ENCODE assay signal across 8 cellular contexts in the genomic region with DNA sequence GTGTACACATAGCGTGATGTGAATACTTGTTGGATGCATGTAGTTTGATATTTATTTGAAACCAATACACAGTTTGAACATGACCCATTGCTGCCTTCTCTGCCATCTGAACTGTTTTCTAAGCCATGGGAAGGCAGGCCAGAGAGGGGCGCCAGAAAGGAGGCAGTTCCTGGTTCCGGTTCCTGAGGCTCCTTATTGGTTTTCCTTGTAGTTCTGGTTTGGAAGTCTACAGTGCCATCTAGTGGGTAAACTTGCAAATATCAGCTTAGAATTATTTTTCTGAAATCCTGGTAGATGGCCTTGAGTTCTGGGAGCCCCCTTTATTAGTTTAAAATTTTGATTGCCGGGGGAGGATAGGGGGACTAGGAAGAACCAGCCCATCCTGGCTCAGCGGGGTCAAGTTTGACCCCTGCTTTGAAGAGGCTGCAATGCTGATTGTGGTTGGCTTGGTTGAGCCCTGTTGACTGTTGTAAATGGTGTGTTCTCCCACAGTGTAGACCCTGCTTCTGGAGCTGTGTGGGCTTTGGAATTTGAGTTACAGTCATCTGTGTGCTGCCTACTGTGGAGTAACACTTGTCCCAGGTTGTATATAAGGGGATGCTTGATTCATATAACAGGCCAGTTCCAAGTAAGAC. TPM values are rescaled to one million over a fixed set of nuclear protein-coding genes. Genes with fewer than 3 reads are reported as not detected.
DNase-seq lines count a peak whose midpoint lies in the region; ATAC-seq and TF ChIP-seq lines count a peak whose summit lies in the region.

No MANE protein-coding gene starts in this region.

- no peaks in the 10 kb centered on the region for H3K9me3 ChIP-seq in NT2/D1 (ENCODE audit: insufficient read depth, low read length)
- no peaks in the 10 kb centered on the region for H3K9me3 ChIP-seq in osteoblast (ENCODE audit: low read depth, low read length)

- TF ChIP-seq CTCF in osteoblast (IDR thresholded peaks at IDR 0.05; ENCODE audit: extremely low read depth, low read depth, low read length): peak; percentile 78

- H3K4me3 ChIP-seq in NT2/D1 (ENCODE audit: insufficient read length, low read depth): no peak overlapping the region
- no peak overlapping the region for H3K4me3 ChIP-seq in osteoblast (ENCODE audit: insufficient read depth, low read length)

- H3K9ac ChIP-seq in NT2/D1 (ENCODE audit: insufficient read length, low read depth): no peak overlapping the region

- H3K27me3 Mint-ChIP-seq in activated naive CD4-positive, alpha-beta T cell treated with anti-CD3 and anti-CD28 coated beads, Interleukin-2, amount 10 ng/mL, durations not matched to agents 7 days and 5 days: no peaks in the 10 kb centered on the region

- peaks cover 32% of the 10 kb centered on the region for H3K4me1 Mint-ChIP-seq in activated naive CD4-positive, alpha-beta T cell treated with anti-CD3 and anti-CD28 coated beads, Interleukin-2, amount 10 ng/mL, durations not matched to agents 7 days and 5 days

- H3K4me1 ChIP-seq in NT2/D1 (ENCODE audit: insufficient read depth, insufficient read length) (peaks cover 2% of the 10 kb centered on the region), osteoblast (ENCODE audit: insufficient read depth, low read length) (peaks cover 42% of the 10 kb centered on the region)

- DNase-seq in DMS153 treated with DMSO at 0.1 percent for 48 hours (lab: John Stamatoyannopoulos, UW; ENCODE audit: unreplicated experiment) (peak; percentile 73), HuH-7.5 (ENCODE audit: low spot score) (peak; percentile 13), NT2/D1 (ENCODE audit: low read depth, low spot score) (peak; percentile 76), globus pallidus (ENCODE audit: low spot score) (peak; percentile 72), osteoblast (ENCODE audit: insufficient read length, low spot score, missing footprints) (peak; percentile 85)
- peak; percentile 53 for DNase-seq in activated naive CD4-positive, alpha-beta T cell treated with anti-CD3 and anti-CD28 coated beads, Interleukin-2, amount 10 ng/mL, durations not matched to agents 7 days and 5 days

- H4K20me1 ChIP-seq in osteoblast (ENCODE audit: insufficient read depth, low read length): no peaks in the 10 kb centered on the region

- no peak overlapping the region for H3K4me3 Mint-ChIP-seq in activated naive CD4-positive, alpha-beta T cell treated with anti-CD3 and anti-CD28 coated beads, Interleukin-2, amount 10 ng/mL, durations not matched to agents 7 days and 5 days

- no peaks in the 10 kb centered on the region for H3K36me3 ChIP-seq in NT2/D1 (ENCODE audit: insufficient read depth, insufficient read length, low read length)
- H3K36me3 ChIP-seq in osteoblast (ENCODE audit: insufficient read depth, low read length): peaks cover 13% of the 10 kb centered on the region

- H2AFZ ChIP-seq in osteoblast (ENCODE audit: low read length): peak overlapping the region; percentile 67

- H3K4me2 ChIP-seq in osteoblast (ENCODE audit: insufficient read depth, low read length): peak overlapping the region; percentile 20

- no peaks in the 10 kb centered on the region for H3K27me3 ChIP-seq in NT2/D1 (ENCODE audit: insufficient read depth, insufficient read length)
- H3K27me3 ChIP-seq in osteoblast (ENCODE audit: insufficient read depth, low read length): no peaks in the 10 kb centered on the region

- H3K27ac Mint-ChIP-seq in activated naive CD4-positive, alpha-beta T cell treated with anti-CD3 and anti-CD28 coated beads, Interleukin-2, amount 10 ng/mL, durations not matched to agents 7 days and 5 days: no peak overlapping the region

- no peaks in the 10 kb centered on the region for H3K9me3 Mint-ChIP-seq in activated naive CD4-positive, alpha-beta T cell treated with anti-CD3 and anti-CD28 coated beads, Interleukin-2, amount 10 ng/mL, durations not matched to agents 7 days and 5 days

- CTCF ChIA-PET in activated naive CD4-positive, alpha-beta T cell treated with anti-CD3 and anti-CD28 coated beads, Interleukin-2, amount 10 ng/mL, durations not matched to agents 7 days and 5 days (lab: Charles Lee): interaction anchor here (0.8 to 9.7 kb wide), 32 partner anchors 9 to 376 kb away, joined by 3 to 232 read pairs (median 4); no protein-coding TSS in a partner anchor

- H3K79me2 ChIP-seq in osteoblast (ENCODE audit: insufficient read depth, low read length): peaks cover 51% of the 10 kb centered on the region

- ATAC-seq in GM21786 (IDR thresholded peaks at IDR 0.05; ENCODE audit: unreplicated experiment): no peak
- no peak for ATAC-seq in HG03135 (IDR thresholded peaks at IDR 0.05; ENCODE audit: unreplicated experiment)

- H3K27ac ChIP-seq in osteoblast (ENCODE audit: low read depth, low read length): peak overlapping the region; percentile 34

- H3K36me3 Mint-ChIP-seq in activated naive CD4-positive, alpha-beta T cell treated with anti-CD3 and anti-CD28 coated beads, Interleukin-2, amount 10 ng/mL, durations not matched to agents 7 days and 5 days: peaks cover 9% of the 10 kb centered on the region

RNA-seq across cellular contexts. Expression of a gene that starts 48.4 kb away (rescaled TPM):
- 15.2 and 16.8 TPM in 2 replicates for total RNA-seq in osteoblast

Comparison
In these comparisons a context has a peak if more than half of its experiments do, and no peak if none do; other contexts are left out.
1. DNase-seq: peak in every context shown above with its lines; median percentile 85 in osteoblast; 76 in NT2/D1; 73 in DMS153 treated with DMSO at 0.1 percent for 48 hours; 72 in globus pallidus; 53 in activated naive CD4-positive, alpha-beta T cell treated with anti-CD3 and anti-CD28 coated beads, Interleukin-2, amount 10 ng/mL, durations not matched to agents 7 days and 5 days; 13 in HuH-7.5.